22 cellular contexts compared by ENCODE assay signal in the genomic region with DNA sequence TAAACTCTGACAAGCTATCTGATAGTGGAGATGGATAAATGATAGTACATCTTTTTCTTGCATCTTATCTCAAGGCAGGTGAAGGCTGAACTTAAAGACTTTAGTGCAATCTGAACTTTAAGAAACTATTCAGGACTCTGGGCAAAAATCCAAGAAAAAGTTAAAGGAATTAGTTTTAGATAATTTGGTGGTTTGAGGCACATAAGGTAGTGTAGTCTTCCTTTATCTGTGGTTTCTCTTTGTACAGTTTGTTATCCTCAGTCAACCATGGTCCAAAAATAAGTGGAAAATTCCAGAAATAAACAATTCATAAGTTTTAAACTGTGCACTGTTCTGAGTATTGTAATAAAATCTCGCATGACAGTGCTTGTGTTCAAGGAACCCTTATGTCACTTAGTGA.
A peak's percentile ranks its signal among the peaks of the same experiment; 100 is the strongest.
DNase-seq lines count a peak whose midpoint lies in the region; TF ChIP-seq lines count a peak whose summit lies in the region.
"Had no signal": no experiment of that assay in that cellular context is flagged by ENCODE, and none has a peak within 500 bp of the region (broad histone marks: within the 10 kb centered on the region; RNA-seq: fewer than 3 reads in every experiment).

No MANE protein-coding gene starts in this region.

- no peak for TF ChIP-seq EP300 in transverse colon (IDR thresholded peaks at IDR 0.05; ENCODE audit: low read depth)

- H3K36me3 ChIP-seq in transverse colon = no peaks in the 10 kb centered on the region
- H3K36me3 ChIP-seq: BLaER1 had no signal

- H3K4me1 ChIP-seq in transverse colon = peaks cover 0 to 15% (median 0%) of the 10 kb centered on the region in 4 donors
- H3K4me1 ChIP-seq: BLaER1, SJSA1 had no signal

- intact Hi-C loops in transverse colon (cut with DNase I; ENCODE audit: low total_unique reads) = no loop called here

- H3K4me3 ChIP-seq in fibroblast of pulmonary artery (replicated peaks; ENCODE audit: low read depth, low read length) (no peak overlapping the region), transverse colon (no peak overlapping the region)
- H3K4me3 ChIP-seq: BLaER1, SJSA1 had no signal

- 67 to 68% methylated on average over 1 of the region's 1 CpG for WGBS in transverse colon (ENCODE audit: low coverage in 1 of 2), 2 donors

- DNase-seq in NCI-H226 = peak; percentile 29
- DNase-seq in amniotic epithelial cell (ENCODE audit: low read depth) = peak; percentile 79
- DNase-seq in fibroblast of pulmonary artery (ENCODE audit: low read depth) = peak; percentile 22
- DNase-seq in renal cortical epithelial cell (ENCODE audit: low read depth) = peak; percentile 2
- DNase-seq in transverse colon = no peak
- no peak for DNase-seq in activated T-cell treated with anti-CD3 and anti-CD28 coated beads, Interleukin-2, amount 50 U/mL, for 1 hour
- no peak for DNase-seq in epidermal melanocyte (ENCODE audit: insufficient read length, low spot score)
- DNase-seq: CD4-positive, CD25-positive, alpha-beta regulatory T cell; DMS153; DND-41; Kasumi-1; MV-4-11; NCI-H1105; NCI-H1436 treated with DMSO at 0.1 percent for 48 hours; NCI-H1930; NCI-H2107; NCI-H446; NCI-H526; Right ventricle myocardium superior; RPMI8226 had no signal

- TF ChIP-seq CTCF in fibroblast of pulmonary artery (IDR thresholded peaks at IDR 0.05; ENCODE audit: low read length, missing control alignments) (no peak), transverse colon (IDR thresholded peaks at IDR 0.05) (no peak)

- no peak overlapping the region for H3K27ac ChIP-seq in transverse colon
- H3K27ac ChIP-seq: BLaER1, SJSA1 had no signal

- in situ Hi-C loops in transverse colon (cut with MboI; ENCODE audit: low pct_ligation_motif_present in 1 of 4, low pct_unique_long_range_greater_than_20kb in 1 of 4, low sequenced_read_pairs in 3 of 4) = no loop called here

- H3K9me3 ChIP-seq in transverse colon = no peaks in the 10 kb centered on the region
- H3K9me3 ChIP-seq: BLaER1, SJSA1 had no signal

- no peak for TF ChIP-seq POLR2A in transverse colon (IDR thresholded peaks at IDR 0.05)

- no peaks in the 10 kb centered on the region for H3K27me3 ChIP-seq in transverse colon
- H3K27me3 ChIP-seq: BLaER1, SJSA1 had no signal

Comparison
In these comparisons a context has a peak if more than half of its experiments do, and no peak if none do; other contexts are left out.
1. DNase-seq: peak in NCI-H226 (single experiment), amniotic epithelial cell (single experiment), fibroblast of pulmonary artery (single experiment) and renal cortical epithelial cell (single experiment); none in transverse colon (single experiment), activated T-cell treated with anti-CD3 and anti-CD28 coated beads, Interleukin-2, amount 50 U/mL, for 1 hour (single experiment) and epidermal melanocyte (single experiment).